ENCODE assay signal across 20 cellular contexts in genomic region chr19:10132848-10133350, GRCh38. TPM values are rescaled to one million over a fixed set of nuclear protein-coding genes. Genes with fewer than 3 reads are reported as not detected.
"Had no signal": no experiment of that assay in that cellular context is flagged by ENCODE, and none has a peak within 500 bp of the region (broad histone marks: within the 10 kb centered on the region; RNA-seq: fewer than 3 reads in every experiment).

No MANE protein-coding gene starts in this region.

- H3K27ac Mint-ChIP-seq: activated CD4-positive, alpha-beta T cell treated with anti-CD3 and anti-CD28 coated beads for 36 hours; stimulated activated naive CD8-positive, alpha-beta T cell treated with anti-CD3 and anti-CD28 coated beads, Interleukin-15, Interleukin-2, amounts not matched to agents 100 ng/mL and 50 ng/mL, for 24 hours; WTC11 had no signal

- DNase-seq: activated CD4-positive, alpha-beta T cell treated with anti-CD3 and anti-CD28 coated beads for 36 hours; activated CD4-positive, alpha-beta T cell treated with anti-CD3 and anti-CD28 coated beads, Interleukin-2, amount 50 U/mL, for 48 hours; activated gamma-delta T cell; activated T-cell treated with anti-CD3 and anti-CD28 coated beads, Interleukin-2, amount 50 U/mL, for 4 hours; amniotic stem cell; dermis blood vessel endothelial cell; effector memory CD8-positive, alpha-beta T cell; hippocampal formation; left cardiac atrium; mesenchymal stem cell; psoas muscle; stimulated activated CD4-positive, alpha-beta T cell treated with anti-CD3 and anti-CD28 coated beads, Interleukin-2, amount 100 ng/mL, for 24 hours; uterus had no signal

- H3K4me1 ChIP-seq: psoas muscle, tibial nerve, uterus had no signal

- H3K4me1 Mint-ChIP-seq: activated CD4-positive, alpha-beta T cell treated with anti-CD3 and anti-CD28 coated beads for 36 hours; WTC11 had no signal

- H3K4me3 ChIP-seq: psoas muscle, tibial nerve, uterus had no signal

- ATAC-seq: activated CD4-positive, alpha-beta T cell treated with anti-CD3 and anti-CD28 coated beads for 36 hours; activated T-cell treated with anti-CD3 and anti-CD28 coated beads, Interleukin-2, amount 50 U/mL, for 4 hours; effector memory CD8-positive, alpha-beta T cell; left cardiac atrium; psoas muscle; right cardiac atrium; WTC11 had no signal

- H3K27me3 Mint-ChIP-seq: activated CD4-positive, alpha-beta T cell treated with anti-CD3 and anti-CD28 coated beads for 36 hours; effector memory CD8-positive, alpha-beta T cell; stimulated activated naive CD8-positive, alpha-beta T cell treated with anti-CD3 and anti-CD28 coated beads, Interleukin-15, Interleukin-2, amounts not matched to agents 100 ng/mL and 50 ng/mL, for 24 hours had no signal

- H3K27me3 ChIP-seq: tibial nerve, uterus had no signal

- H3K27ac ChIP-seq: psoas muscle, tibial nerve, uterus had no signal

- H3K9me3 ChIP-seq: psoas muscle, tibial nerve, uterus had no signal

- H3K4me3 Mint-ChIP-seq: activated CD4-positive, alpha-beta T cell treated with anti-CD3 and anti-CD28 coated beads for 36 hours; activated T-cell treated with anti-CD3 and anti-CD28 coated beads, Interleukin-2, amount 50 U/mL, for 4 hours; effector memory CD8-positive, alpha-beta T cell; stimulated activated naive CD8-positive, alpha-beta T cell treated with anti-CD3 and anti-CD28 coated beads, Interleukin-15, Interleukin-2, amounts not matched to agents 100 ng/mL and 50 ng/mL, for 24 hours; WTC11 had no signal

- H3K36me3 ChIP-seq: uterus had no signal

- H3K9me3 Mint-ChIP-seq: activated naive CD4-positive, alpha-beta T cell treated with anti-CD3 and anti-CD28 coated beads, Interleukin-2, amount 50 U/mL, for 72 hours; activated T-cell treated with anti-CD3 and anti-CD28 coated beads, Interleukin-2, amount 50 U/mL, for 4 hours; effector memory CD8-positive, alpha-beta T cell; stimulated activated naive CD8-positive, alpha-beta T cell treated with anti-CD3 and anti-CD28 coated beads, Interleukin-15, Interleukin-2, amounts not matched to agents 100 ng/mL and 50 ng/mL, for 24 hours; WTC11 had no signal

RNA-seq across cellular contexts. Expression of gene ANGPTL6, which starts 30.4 kb away (rescaled TPM):
- total RNA-seq: fibroblast of villous mesenchyme, psoas muscle, right cardiac atrium had no signal
- polyA plus RNA-seq: neural cell had no signal
